Comparison of ENCODE assay signal across 19 cellular contexts in genomic region chr13:99722931-99723330, GRCh38.
"Had no signal": no experiment of that assay in that cellular context is flagged by ENCODE, and none has a peak within 500 bp of the region (broad histone marks: within the 10 kb centered on the region; RNA-seq: fewer than 3 reads in every experiment).

No MANE protein-coding gene starts in this region.

- H3K27ac Mint-ChIP-seq: activated CD4-positive, alpha-beta T cell treated with anti-CD3 and anti-CD28 coated beads, Interleukin-2, amount 10 ng/mL, durations not matched to agents 7 days and 5 days; activated naive CD8-positive, alpha-beta T cell; stimulated activated naive B cell treated with anti-CD40 and anti-IgM and Interleukin-4, amounts not matched to agents 10 μg/mL and 1 μg/mL and 100 μg/mL, for 72 hours; T-helper 2 cell treated with Interferon-gamma antibody and Interleukin-4, amounts not matched to agents 5 μg/mL and 100 μg/mL, for 36 hours had no signal

- H3K4me3 ChIP-seq: coronary artery, heart left ventricle, lung, transverse colon had no signal

- H3K27ac ChIP-seq: brain microvascular endothelial cell, coronary artery, foreskin keratinocyte, heart left ventricle, transverse colon had no signal

- H3K9me3 Mint-ChIP-seq: activated CD4-positive, alpha-beta T cell treated with anti-CD3 and anti-CD28 coated beads, Interleukin-2, amount 10 ng/mL, durations not matched to agents 7 days and 5 days; central memory CD8-positive, alpha-beta T cell; stimulated activated naive B cell treated with anti-CD40 and anti-IgM and Interleukin-4, amounts not matched to agents 10 μg/mL and 1 μg/mL and 100 μg/mL, for 72 hours; T-helper 2 cell treated with Interferon-gamma antibody and Interleukin-4, amounts not matched to agents 5 μg/mL and 100 μg/mL, for 36 hours had no signal

- DNase-seq: activated CD4-positive, alpha-beta T cell treated with anti-CD3 and anti-CD28 coated beads, Interleukin-2, amount 10 ng/mL, durations not matched to agents 7 days and 5 days; activated CD8-positive, alpha-beta memory T cell treated with anti-CD3 and anti-CD28 coated beads, Interleukin-2, amount 50 U/mL, for 48 hours; activated gamma-delta T cell treated with Interleukin-2 at 50 U/mL for 16 hours; amygdala; brain microvascular endothelial cell; effector CD4-positive, alpha-beta T cell; foreskin keratinocyte; heart left ventricle; left colon; midbrain; posterior cingulate gyrus; stimulated activated CD4-positive, alpha-beta T cell treated with anti-CD3 and anti-CD28 coated beads, Interleukin-2, amount 100 ng/mL, for 48 hours; stimulated activated naive B cell treated with anti-CD40 and anti-IgM and Interleukin-4, amounts not matched to agents 10 μg/mL and 1 μg/mL and 100 μg/mL, for 72 hours; transverse colon had no signal

- H3K9me3 ChIP-seq: heart left ventricle, transverse colon had no signal

- H3K36me3 ChIP-seq: brain microvascular endothelial cell, heart left ventricle, transverse colon had no signal

- H3K27me3 Mint-ChIP-seq: activated CD4-positive, alpha-beta T cell treated with anti-CD3 and anti-CD28 coated beads, Interleukin-2, amount 10 ng/mL, durations not matched to agents 7 days and 5 days; activated naive CD8-positive, alpha-beta T cell; central memory CD8-positive, alpha-beta T cell; stimulated activated naive B cell treated with anti-CD40 and anti-IgM and Interleukin-4, amounts not matched to agents 10 μg/mL and 1 μg/mL and 100 μg/mL, for 72 hours had no signal

- H3K4me1 ChIP-seq: foreskin keratinocyte, heart left ventricle had no signal

- H3K4me1 Mint-ChIP-seq: activated CD4-positive, alpha-beta T cell treated with anti-CD3 and anti-CD28 coated beads, Interleukin-2, amount 10 ng/mL, durations not matched to agents 7 days and 5 days; central memory CD8-positive, alpha-beta T cell had no signal

- H3K4me3 Mint-ChIP-seq: activated CD4-positive, alpha-beta T cell treated with anti-CD3 and anti-CD28 coated beads, Interleukin-2, amount 10 ng/mL, durations not matched to agents 7 days and 5 days; activated naive CD8-positive, alpha-beta T cell; central memory CD8-positive, alpha-beta T cell; stimulated activated naive B cell treated with anti-CD40 and anti-IgM and Interleukin-4, amounts not matched to agents 10 μg/mL and 1 μg/mL and 100 μg/mL, for 72 hours; T-helper 2 cell treated with Interferon-gamma antibody and Interleukin-4, amounts not matched to agents 5 μg/mL and 100 μg/mL, for 36 hours had no signal

- H3K27me3 ChIP-seq: brain microvascular endothelial cell, foreskin keratinocyte, heart left ventricle, transverse colon had no signal
